In the genomic region with DNA sequence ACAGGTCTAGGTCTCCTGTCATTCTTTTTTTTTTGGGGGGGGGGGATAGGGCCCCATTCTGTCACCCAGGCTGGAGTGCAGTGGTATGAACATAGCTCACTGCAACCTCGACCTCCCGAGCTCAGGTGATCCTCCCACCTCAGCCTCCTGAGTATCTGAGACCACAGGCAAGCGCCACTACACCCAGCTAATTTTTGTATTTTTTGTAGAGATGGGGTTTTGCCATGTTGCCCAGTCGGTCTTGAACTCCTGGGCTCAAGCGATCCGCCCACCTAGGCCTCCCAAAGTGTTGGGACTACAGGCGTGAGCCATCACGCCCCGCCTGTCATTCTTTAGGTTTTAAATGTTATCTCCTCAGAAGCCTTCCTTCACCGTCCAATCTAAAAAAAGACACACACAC, we compare ENCODE assay signal across 8 cellular contexts. TPM values are rescaled to one million over a fixed set of nuclear protein-coding genes. Genes with fewer than 3 reads are reported as not detected.
A peak's percentile ranks its signal among the peaks of the same experiment; 100 is the strongest.
DNase-seq lines count a peak whose midpoint lies in the region; ATAC-seq and TF ChIP-seq lines count a peak whose summit lies in the region.

No MANE protein-coding gene starts in this region.

- H3K27me3 Mint-ChIP-seq in endothelial cell (ENCODE audit: unreplicated experiment) (peaks cover 8% of the 10 kb centered on the region), neural crest cell (ENCODE audit: low read depth) (no peaks in the 10 kb centered on the region)

- ATAC-seq in PC-3 (no peak), GM21786 (IDR thresholded peaks at IDR 0.05; ENCODE audit: unreplicated experiment) (no peak), GM18498 (IDR thresholded peaks at IDR 0.05; ENCODE audit: unreplicated experiment) (no peak)

- peaks cover 39 to 69% (median 51%) of the 10 kb centered on the region in 11 experiments for H3K36me3 ChIP-seq in BLaER1 treated with 17β-estradiol and CSF1 and Interleukin-3, amounts not matched to agents 10 nM and 100 nM
- peaks cover 39% of the 10 kb centered on the region for H3K36me3 ChIP-seq in PC-3 (ENCODE audit: low read depth, low read length)

- DNase-seq in PC-3 (no peak), endothelial cell (ENCODE audit: low spot score) (no peak), neural crest cell (ENCODE audit: low read depth, low spot score) (no peak), pons (ENCODE audit: low spot score) (no peak), DMS79 (lab: John Stamatoyannopoulos, UW) (no peak)

- H3K36me3 Mint-ChIP-seq in endothelial cell (ENCODE audit: low read depth, unreplicated experiment) (peaks cover 19% of the 10 kb centered on the region), neural crest cell (ENCODE audit: low read depth) (peaks cover 10% of the 10 kb centered on the region)

- BruUV-seq in PC-3 (replicated peaks; lab: Mats Ljungman, UMichigan), result no TSS peak

- intact Hi-C loops in PC-3 (cut with micrococcal nuclease), result loop anchor here (2.0 kb wide), 1 partner anchor 19 kb away; no protein-coding TSS in a partner anchor

- peaks cover 0 to 36% (median 2%) of the 10 kb centered on the region in 11 experiments; a peak in 8 of 22 replicates for H4K20me1 ChIP-seq in BLaER1 treated with 17β-estradiol and CSF1 and Interleukin-3, amounts not matched to agents 10 nM and 100 nM
- no peaks in the 10 kb centered on the region for H4K20me1 ChIP-seq in PC-3 (ENCODE audit: low read length)

- peak overlapping the region; percentile 88 to 97 (median 93) for H3K9ac ChIP-seq in BLaER1 treated with 17β-estradiol and CSF1 and Interleukin-3, amounts not matched to agents 10 nM and 100 nM
- H3K9ac ChIP-seq in PC-3 (ENCODE audit: low read length), result peak overlapping the region; percentile 93

- TF ChIP-seq CTCF in PC-3 (conservative IDR thresholded peaks at IDR 0.05; ENCODE audit: low read depth, low read length) (no peak), endothelial cell (IDR thresholded peaks at IDR 0.05; ENCODE audit: unreplicated experiment) (no peak), neural crest cell (conservative IDR thresholded peaks at IDR 0.05) (no peak)

- H3K27ac Mint-ChIP-seq in endothelial cell (ENCODE audit: unreplicated experiment) (peak overlapping the region; percentile 100), neural crest cell (ENCODE audit: unreplicated experiment) (peak overlapping the region; percentile 99)

- peak overlapping the region; percentile 92 for H2AFZ ChIP-seq in PC-3 (ENCODE audit: low read length)

- no peaks in the 10 kb centered on the region for H3K9me2 ChIP-seq in PC-3 (replicated peaks; ENCODE audit: low read length)

- H3F3A ChIP-seq in PC-3 (ENCODE audit: low read length, unreplicated experiment), result peaks cover 5% of the 10 kb centered on the region

- H3K4me1 ChIP-seq in BLaER1 treated with 17β-estradiol and CSF1 and Interleukin-3, amounts not matched to agents 10 nM and 100 nM, result peaks cover 20 to 26% (median 22%) of the 10 kb centered on the region in 10 experiments
- H3K4me1 ChIP-seq in PC-3 (ENCODE audit: insufficient read depth, low read length), result peaks cover 14% of the 10 kb centered on the region

- H3K4me3 Mint-ChIP-seq in endothelial cell (ENCODE audit: unreplicated experiment) (peak overlapping the region; percentile 100), neural crest cell (peak overlapping the region; percentile 98)

- POLR2A ChIA-PET in PC-3 (lab: Charles Lee; ENCODE audit: unreplicated experiment), result interaction anchor here (0.6 kb wide), 2 partner anchors 18 to 129 kb away, joined by 7 to 14 read pairs; no protein-coding TSS in a partner anchor

- no peaks in the 10 kb centered on the region for H3K9me3 ChIP-seq in BLaER1 treated with 17β-estradiol and CSF1 and Interleukin-3, amounts not matched to agents 10 nM and 100 nM (replicated peaks in 1 of 11)
- H3K9me3 ChIP-seq in PC-3 (ENCODE audit: low read length), result no peaks in the 10 kb centered on the region

- CTCF ChIA-PET in PC-3 (lab: Charles Lee), result no interaction called here

- no peaks in the 10 kb centered on the region for H3K27me3 ChIP-seq in BLaER1 treated with 17β-estradiol and CSF1 and Interleukin-3, amounts not matched to agents 10 nM and 100 nM
- no peaks in the 10 kb centered on the region for H3K27me3 ChIP-seq in PC-3 (ENCODE audit: low read length)

- H3K4me3 ChIP-seq in BLaER1 treated with 17β-estradiol and CSF1 and Interleukin-3, amounts not matched to agents 10 nM and 100 nM, result peak overlapping the region; percentile 61 to 81 (median 74)
- H3K4me3 ChIP-seq in PC-3 (ENCODE audit: low read length), result peak overlapping the region; percentile 88

- H3K9me3 Mint-ChIP-seq in endothelial cell (ENCODE audit: unreplicated experiment) (no peaks in the 10 kb centered on the region), neural crest cell (no peaks in the 10 kb centered on the region)

- H3K4me2 ChIP-seq in BLaER1 treated with 17β-estradiol and CSF1 and Interleukin-3, amounts not matched to agents 10 nM and 100 nM, result peak overlapping the region; percentile 82 to 97 (median 91)
- H3K4me2 ChIP-seq in PC-3 (ENCODE audit: low read length), result peak overlapping the region; percentile 90

- H3K79me2 ChIP-seq in PC-3 (ENCODE audit: low read length), result peaks cover 40% of the 10 kb centered on the region

- H3K27ac ChIP-seq in BLaER1 treated with 17β-estradiol and CSF1 and Interleukin-3, amounts not matched to agents 10 nM and 100 nM, result peak overlapping the region; percentile 91 to 98 (median 95)
- peak overlapping the region; percentile 89 for H3K27ac ChIP-seq in PC-3 (ENCODE audit: low read length)

- H3K4me1 Mint-ChIP-seq in endothelial cell (ENCODE audit: unreplicated experiment) (peaks cover 18% of the 10 kb centered on the region), neural crest cell (peaks cover 27% of the 10 kb centered on the region)

RNA-seq across cellular contexts. Expression of gene MRPL27, which starts 0.8 kb away (rescaled TPM):
- 168 and 173 TPM in 2 replicates for total RNA-seq in PC-3 (2014; rRNA removed)
- total RNA-seq in endothelial cell (ENCODE audit: unreplicated experiment), result 38.9 TPM
- 70.4 and 72.2 TPM in 2 replicates for total RNA-seq in neural crest cell

RNA-seq across cellular contexts. Expression of gene EME1, which starts 0.8 kb away (rescaled TPM):
- total RNA-seq in PC-3 (2014; rRNA removed) (20.0 and 28.0 TPM in 2 replicates), endothelial cell (ENCODE audit: unreplicated experiment) (6.1 TPM), neural crest cell (25.5 and 31.4 TPM in 2 replicates)

RNA-seq across cellular contexts. Expression of gene LRRC59, which starts 25.1 kb away (rescaled TPM):
- total RNA-seq in PC-3 (2014; rRNA removed) (324 and 427 TPM in 2 replicates), endothelial cell (ENCODE audit: unreplicated experiment) (64.2 TPM), neural crest cell (92.3 and 92.7 TPM in 2 replicates)

RNA-seq across cellular contexts. Expression of gene XYLT2, which starts 26.3 kb away (rescaled TPM):
- total RNA-seq in PC-3 (2014; rRNA removed) (53.5 and 54.3 TPM in 2 replicates), endothelial cell (ENCODE audit: unreplicated experiment) (23.1 TPM), neural crest cell (23.4 and 26.5 TPM in 2 replicates)

RNA-seq across cellular contexts. Expression of gene ACSF2, which starts 53.8 kb away (rescaled TPM):
- total RNA-seq in PC-3 (2014; rRNA removed) (69.3 and 72.7 TPM in 2 replicates), endothelial cell (ENCODE audit: unreplicated experiment) (51.0 TPM), neural crest cell (31.5 and 34.5 TPM in 2 replicates)
